In the genomic region with DNA sequence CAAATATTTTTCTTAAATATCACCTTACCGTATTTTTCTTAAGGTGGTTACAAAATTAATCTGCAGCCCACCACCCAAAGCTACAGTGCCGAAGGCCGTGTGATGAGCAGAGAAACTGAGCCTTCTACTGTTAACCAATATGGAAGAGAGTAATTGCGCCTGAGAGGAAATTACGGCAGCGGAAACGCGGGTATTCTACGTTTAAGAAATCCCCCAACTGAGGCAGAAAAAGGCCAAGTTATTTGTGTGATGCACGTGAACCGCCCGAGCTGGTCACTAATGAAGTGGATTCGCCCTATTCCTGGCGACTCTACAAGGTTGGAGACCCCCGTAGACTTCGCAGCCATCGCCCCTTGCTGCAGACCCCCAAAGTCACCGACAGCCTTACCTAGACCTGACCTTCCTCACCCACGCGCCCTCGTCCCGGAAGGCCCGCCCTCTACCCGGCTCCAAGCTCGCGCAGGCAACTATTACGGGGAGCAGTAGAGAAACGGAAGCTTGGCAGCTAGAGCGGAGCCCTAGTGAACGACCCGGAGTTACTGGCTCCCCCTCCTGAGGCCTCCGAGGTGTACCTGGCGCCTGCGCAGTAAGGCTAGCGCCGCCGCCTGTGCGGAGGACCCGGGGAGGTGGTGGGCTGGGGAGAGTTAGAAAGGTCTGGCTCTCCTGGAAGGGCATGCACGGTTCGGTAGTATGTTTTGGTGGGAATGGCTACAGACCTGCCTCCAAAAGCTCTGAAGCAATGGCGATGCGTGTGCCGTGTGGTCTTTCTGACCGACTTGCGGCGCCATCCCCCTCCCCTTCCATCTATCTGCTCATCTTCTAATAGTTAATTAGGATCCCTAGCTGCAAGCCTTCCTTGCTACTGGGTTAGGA, we compare ENCODE assay signal across 8 cellular contexts. TPM values are rescaled to one million over a fixed set of nuclear protein-coding genes. Genes with fewer than 3 reads are reported as not detected.
A peak's percentile ranks its signal among the peaks of the same experiment; 100 is the strongest.
DNase-seq lines count a peak whose midpoint lies in the region; ATAC-seq, FAIRE-seq and TF ChIP-seq lines count a peak whose summit lies in the region.

Gene MRPS33 (minus strand): TSS at position 430 of the 873 bp plus-strand sequence. CDS start 4,319 bp downstream, outside the sequence.

- 0 to 1% methylated on average over 47 of the region's 47 CpGs for WGBS in pancreas, 2 donors

- intact Hi-C loops in Right ventricle myocardium superior (cut with DNase I) (loop anchor here (5.0 to 10.0 kb wide), 3 partner anchors 202 to 520 kb away; partner anchors contain the start of gene ADCK2), pancreas (cut with DNase I) (loop anchor here in 2 of 3 donors (5.0 kb wide), 1 partner anchor 202 kb away; no protein-coding TSS in a partner anchor), tibial artery (cut with DNase I; ENCODE audit: low total_unique reads) (loop anchor here (5.0 to 10.0 kb wide), 4 partner anchors 90 to 723 kb away; partner anchors contain the start of genes ADCK2, BRAF and SSBP1)

- peak; percentile 98 to 100 (median 99) for DNase-seq in NCI-H1417 (lab: John Stamatoyannopoulos, UW)
- DNase-seq in SW 1271 (lab: John Stamatoyannopoulos, UW), result peak; percentile 86 to 95
- peak; percentile 91 for DNase-seq in activated naive CD8-positive, alpha-beta T cell treated with anti-CD3 and anti-CD28 coated beads, Interleukin-2, amount 50 U/mL, for 16 hours (ENCODE audit: low read depth, low spot score)
- peak; percentile 96 for DNase-seq in Right ventricle myocardium superior
- peak; percentile 90 to 98 (median 94) for DNase-seq in pancreas
- DNase-seq in tibial artery, result peak; percentile 95

- peaks cover 0 to 5% (median 4%) of the 10 kb centered on the region in 3 donors for H3K36me3 ChIP-seq in pancreas
- H3K36me3 ChIP-seq in tibial artery, result peaks cover 0 to 8% (median 0%) of the 10 kb centered on the region in 3 donors

- peak within 1 kb of the TSS; percentile 38 to 56 (median 51) for H3K4me3 ChIP-seq in pancreas
- H3K4me3 ChIP-seq in tibial artery, result peak within 1 kb of the TSS; percentile 60 to 68

- no peak for FAIRE-seq in pancreas (lab: Jason Lieb, UNC)

- H3K9me3 ChIP-seq in pancreas (no peaks in the 10 kb centered on the region), tibial artery (peaks cover 0 to 5% (median 0%) of the 10 kb centered on the region in 3 donors)

- ATAC-seq in HG02763 (IDR thresholded peaks at IDR 0.05; ENCODE audit: unreplicated experiment) (peak; percentile 99), Right ventricle myocardium superior (ENCODE audit: poor library complexity) (peak; percentile 100), pancreas (peak; percentile 99 to 100 (median 99))

- peak within 1 kb of the TSS; percentile 55 to 89 (median 77) for H3K27ac ChIP-seq in pancreas
- H3K27ac ChIP-seq in tibial artery, result peak within 1 kb of the TSS; percentile 76 to 83

- H3K4me1 ChIP-seq in pancreas, result peaks cover 0 to 12% (median 3%) of the 10 kb centered on the region in 3 donors
- H3K4me1 ChIP-seq in tibial artery, result peaks cover 0 to 13% (median 7%) of the 10 kb centered on the region in 4 donors

- TF ChIP-seq CTCF in GM12874 (IDR thresholded peaks at IDR 0.05; ENCODE audit: insufficient read depth, low read depth, low read length) (peak; percentile 84), pancreas (IDR thresholded peaks at IDR 0.05) (peak in 1 of 4 donors; percentile 12), tibial artery (IDR thresholded peaks at IDR 0.05) (peak in 1 of 2 experiments; percentile 33)

- H3K27me3 ChIP-seq in pancreas, result peaks cover 0 to 4% (median 0%) of the 10 kb centered on the region in 4 donors
- peaks cover 0 to 5% of the 10 kb centered on the region in 2 donors for H3K27me3 ChIP-seq in tibial artery

RNA-seq across cellular contexts. Expression of gene MRPS33, which starts in this region (rescaled TPM):
- 136 TPM for total RNA-seq in Right ventricle myocardium superior
- total RNA-seq in pancreas, result 10 to 100 TPM; 19.6 to 36.5 (median 28.3) TPM
- polyA plus RNA-seq in pancreas, result 10 to 100 TPM; 27.5 to 44.9 TPM

Comparison
In these comparisons a context has a peak if more than half of its experiments do, and no peak if none do; other contexts are left out.
1. Peak in every context shown above with its lines: DNase-seq, ATAC-seq, H3K4me3 ChIP-seq and H3K27ac ChIP-seq.